13 cellular contexts compared by ENCODE assay signal in the genomic region with DNA sequence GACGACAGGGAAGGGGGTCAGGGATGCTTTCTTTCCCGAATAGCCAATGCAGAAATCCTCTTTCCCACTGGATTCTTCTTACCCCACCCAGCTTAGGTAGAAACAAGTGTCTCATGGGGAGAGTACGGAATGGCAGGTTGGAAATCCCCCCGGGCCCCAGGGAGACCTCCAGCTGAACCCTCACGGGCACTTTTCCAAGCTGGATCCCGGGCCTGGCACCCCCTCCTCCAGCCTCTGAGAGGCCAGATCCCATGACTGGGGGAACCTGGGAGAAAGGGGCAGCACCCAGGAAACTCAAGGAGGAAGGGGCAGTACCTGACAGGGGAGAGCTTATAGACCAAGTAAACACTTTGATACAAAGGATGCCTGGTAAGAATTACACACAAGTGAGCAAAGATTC. TPM values are rescaled to one million over a fixed set of nuclear protein-coding genes. Genes with fewer than 3 reads are reported as not detected.
"Had no signal": no experiment of that assay in that cellular context is flagged by ENCODE, and none has a peak within 500 bp of the region (broad histone marks: within the 10 kb centered on the region; RNA-seq: fewer than 3 reads in every experiment).

No MANE protein-coding gene starts in this region.

- ATAC-seq: activated naive CD8-positive, alpha-beta T cell treated with anti-CD3 and anti-CD28 coated beads, Interleukin-2, amount 50 U/mL, for 24 hours; natural killer cell treated with Interleukin-12 subunit alpha and Interleukin-12 subunit beta and Interleukin-15 and Interleukin-18, amount 100 ng/mL, for 72 hours; stimulated activated memory B cell treated with anti-CD40 and anti-IgM and Interleukin-4, amounts not matched to agents 10 μg/mL and 1 μg/mL and 100 μg/mL, for 72 hours had no signal

- H3K9ac ChIP-seq: SK-N-SH had no signal

- FAIRE-seq: small intestine, urothelium cell line had no signal

- DNase-seq: activated CD4-positive, alpha-beta T cell treated with anti-CD3 and anti-CD28 coated beads for 48 hours; activated naive CD4-positive, alpha-beta T cell; activated naive CD8-positive, alpha-beta T cell treated with anti-CD3 and anti-CD28 coated beads, Interleukin-2, amount 50 U/mL, for 24 hours; colonic mucosa; SK-N-SH; small intestine; T-helper 1 cell had no signal

- H3K9me3 ChIP-seq: ascending aorta, colonic mucosa, SK-N-SH had no signal

- H3K4me1 ChIP-seq: ascending aorta had no signal

- H3K36me3 ChIP-seq: ascending aorta, cardiac muscle cell, colonic mucosa had no signal

- H3K27ac ChIP-seq: ascending aorta, cardiac muscle cell, colonic mucosa had no signal

- H3K4me3 ChIP-seq: ascending aorta, cardiac muscle cell, colonic mucosa had no signal

RNA-seq across cellular contexts. Expression of a gene that starts 1.3 kb away (rescaled TPM):
- total RNA-seq: activated T-helper 1 cell treated with anti-CD3 and anti-CD28 coated beads, Interleukin-12 subunit alpha, Interleukin-12 subunit beta, Interleukin-2, Interleukin-4 antibody, amounts not matched to agents 30 ng/mL and 10 ng/mL and 1 ng/mL, durations not matched to agents 14 hours and 24 hours and 36 hours; ascending aorta; natural killer cell treated with Interleukin-12 subunit alpha and Interleukin-12 subunit beta and Interleukin-15 and Interleukin-18, amount 100 ng/mL, for 72 hours had no signal
- polyA plus RNA-seq: cardiac muscle cell, SK-N-SH had no signal
